In genomic region chr13:23050126-23050525, GRCh38 we compare ENCODE assay signal across 16 cellular contexts.
DNase-seq lines count a peak whose midpoint lies in the region; ATAC-seq, FAIRE-seq and TF ChIP-seq lines count a peak whose summit lies in the region.
"Had no signal": no experiment of that assay in that cellular context is flagged by ENCODE, and none has a peak within 500 bp of the region (broad histone marks: within the 10 kb centered on the region; RNA-seq: fewer than 3 reads in every experiment).

No MANE protein-coding gene starts in this region.

- no peaks in the 10 kb centered on the region for H4K20me1 ChIP-seq in neural progenitor cell (ENCODE audit: low read depth)

- DNase-seq in DMS53 (lab: John Stamatoyannopoulos, UW) = peak; percentile 58
- peak; percentile 20 for DNase-seq in SK-N-DZ (ENCODE audit: low spot score)
- DNase-seq in kidney tubule cell (ENCODE audit: low spot score) = peak; percentile 22
- no peak for DNase-seq in neural progenitor cell (ENCODE audit: low spot score)
- no peak for DNase-seq in HTR-8/SVneo (ENCODE audit: insufficient read length, low spot score)
- no peak for DNase-seq in AG08395 (ENCODE audit: low spot score)
- DNase-seq in NCI-H187 treated with DMSO at 0.1 percent for 48 hours (lab: John Stamatoyannopoulos, UW) = no peak
- DNase-seq: ACHN; BE2C; CD8-positive, alpha-beta T cell; COR-L47; GM23248 had no signal

- no peak overlapping the region for H3K9ac ChIP-seq in neural progenitor cell
- H3K9ac ChIP-seq: GM23248 had no signal

- no peak for ATAC-seq in GM21717 (IDR thresholded peaks at IDR 0.05; ENCODE audit: unreplicated experiment)
- ATAC-seq: CD8-positive, alpha-beta T cell; K562 had no signal

- H3K4me1 Mint-ChIP-seq in neural progenitor cell = no peaks in the 10 kb centered on the region

- H3F3A ChIP-seq in neural progenitor cell (ENCODE audit: low read depth) = no peaks in the 10 kb centered on the region

- TF ChIP-seq CTCF in neural progenitor cell (IDR thresholded peaks at IDR 0.05) = no peak

- FAIRE-seq in HTR-8/SVneo (lab: Jason Lieb, UNC) = no peak
- FAIRE-seq: K562 had no signal

- no peak overlapping the region for H3K4me3 Mint-ChIP-seq in neural progenitor cell
- H3K4me3 Mint-ChIP-seq: CD8-positive, alpha-beta T cell had no signal

- no peak overlapping the region for H3K27ac Mint-ChIP-seq in neural progenitor cell
- H3K27ac Mint-ChIP-seq: CD8-positive, alpha-beta T cell had no signal

- H3K9me3 ChIP-seq in neural progenitor cell (ENCODE audit: low read depth) = no peaks in the 10 kb centered on the region
- H3K9me3 ChIP-seq: BE2C, HAP-1 had no signal

- H3K4me1 ChIP-seq in neural progenitor cell = no peaks in the 10 kb centered on the region
- H3K4me1 ChIP-seq: BE2C, HAP-1 had no signal

- peaks cover 2% of the 10 kb centered on the region for H3K27me3 Mint-ChIP-seq in neural progenitor cell (ENCODE audit: insufficient read depth, low read depth)

- H3K36me3 Mint-ChIP-seq in neural progenitor cell = no peaks in the 10 kb centered on the region
- H3K36me3 Mint-ChIP-seq: CD8-positive, alpha-beta T cell had no signal

- peak overlapping the region; percentile 66 for H2AFZ ChIP-seq in neural progenitor cell (replicated peaks)
- H2AFZ ChIP-seq: GM23248 had no signal

- no peaks in the 10 kb centered on the region for H3K9me3 Mint-ChIP-seq in neural progenitor cell
- H3K9me3 Mint-ChIP-seq: CD8-positive, alpha-beta T cell had no signal

- no peak overlapping the region for H3K4me3 ChIP-seq in neural progenitor cell
- H3K4me3 ChIP-seq: GM23248, HAP-1, K562 had no signal

- H3K27ac ChIP-seq in neural progenitor cell = no peak overlapping the region
- H3K27ac ChIP-seq: C4-2B, GM23248 had no signal

- no peaks in the 10 kb centered on the region for H3K27me3 ChIP-seq in neural progenitor cell
- H3K27me3 ChIP-seq: BE2C had no signal

- H3K4me2 ChIP-seq in neural progenitor cell = no peak overlapping the region

- no peaks in the 10 kb centered on the region for H3K36me3 ChIP-seq in neural progenitor cell
- H3K36me3 ChIP-seq: BE2C, HAP-1 had no signal

- no peaks in the 10 kb centered on the region for H3K79me2 ChIP-seq in neural progenitor cell (ENCODE audit: low read depth)

Comparison
In these comparisons a context has a peak if more than half of its experiments do, and no peak if none do; other contexts are left out.
1. DNase-seq: peak in DMS53 (single experiment), SK-N-DZ (single experiment) and kidney tubule cell (single experiment); none in neural progenitor cell (single experiment), HTR-8/SVneo (single experiment), AG08395 (single experiment) and NCI-H187 treated with DMSO at 0.1 percent for 48 hours (single experiment).